1 cellular context compared by ENCODE assay signal in the genomic region with DNA sequence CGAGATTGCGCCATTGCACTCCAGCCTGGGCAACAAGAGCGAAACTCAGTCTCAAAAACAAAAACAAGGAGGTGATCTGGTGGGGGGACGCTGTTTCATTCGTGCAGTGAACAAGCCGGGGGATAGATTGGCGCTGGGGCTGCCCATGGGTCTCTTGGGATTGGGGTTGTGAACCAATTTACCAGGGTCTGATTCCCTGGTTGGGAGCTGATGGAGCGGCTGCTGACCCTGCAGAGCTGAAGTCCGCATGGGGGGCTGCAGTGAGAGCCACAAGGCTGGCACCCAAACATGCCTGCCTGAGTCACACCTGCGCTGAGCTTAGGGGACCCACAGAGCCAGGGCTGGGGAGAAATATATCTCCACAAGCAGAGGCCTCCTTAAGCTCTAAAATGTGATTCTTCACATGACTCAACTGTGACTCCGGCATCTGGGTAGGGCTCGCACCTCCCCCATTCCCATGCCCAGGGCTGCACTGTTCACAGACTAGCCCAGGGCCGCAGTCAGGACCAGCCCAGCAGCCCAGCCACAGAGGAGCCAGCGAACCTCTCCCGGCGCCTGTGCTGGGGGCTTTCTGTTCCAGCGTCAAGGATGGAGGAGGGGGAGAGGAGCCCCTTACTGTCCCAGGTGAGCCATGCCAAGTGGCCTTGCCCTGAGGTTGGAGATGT.
TF ChIP-seq lines count a peak whose summit lies in the region.

No MANE protein-coding gene starts in this region.

TF ChIP-seq in SK-N-SH treated with all-trans-retinoic acid at 6 μM for 48 hours, 23 proteins besides CTCF, POLR2A, EP300 and RAD21 (continued from another document):
- TF ChIP-seq, protein P1, sequence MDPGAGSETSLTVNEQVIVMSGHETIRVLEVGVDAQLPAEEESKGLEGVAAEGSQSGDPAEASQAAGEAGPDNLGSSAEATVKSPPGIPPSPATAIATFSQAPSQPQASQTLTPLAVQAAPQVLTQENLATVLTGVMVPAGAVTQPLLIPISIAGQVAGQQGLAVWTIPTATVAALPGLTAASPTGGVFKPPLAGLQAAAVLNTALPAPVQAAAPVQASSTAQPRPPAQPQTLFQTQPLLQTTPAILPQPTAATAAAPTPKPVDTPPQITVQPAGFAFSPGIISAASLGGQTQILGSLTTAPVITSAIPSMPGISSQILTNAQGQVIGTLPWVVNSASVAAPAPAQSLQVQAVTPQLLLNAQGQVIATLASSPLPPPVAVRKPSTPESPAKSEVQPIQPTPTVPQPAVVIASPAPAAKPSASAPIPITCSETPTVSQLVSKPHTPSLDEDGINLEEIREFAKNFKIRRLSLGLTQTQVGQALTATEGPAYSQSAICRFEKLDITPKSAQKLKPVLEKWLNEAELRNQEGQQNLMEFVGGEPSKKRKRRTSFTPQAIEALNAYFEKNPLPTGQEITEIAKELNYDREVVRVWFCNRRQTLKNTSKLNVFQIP (CRISPR knock-in tag; IDR thresholded peaks at IDR 0.05; ENCODE audit: borderline replicate concordance, low read depth): no peak
- no peak for TF ChIP-seq CSDC2 (CRISPR knock-in tag; IDR thresholded peaks at IDR 0.05)
- no peak for TF ChIP-seq TCF4 (CRISPR knock-in tag; IDR thresholded peaks at IDR 0.05; ENCODE audit: borderline replicate concordance)
- no peak for TF ChIP-seq PPARA (CRISPR knock-in tag; IDR thresholded peaks at IDR 0.05; ENCODE audit: borderline replicate concordance)
- TF ChIP-seq, protein P2, sequence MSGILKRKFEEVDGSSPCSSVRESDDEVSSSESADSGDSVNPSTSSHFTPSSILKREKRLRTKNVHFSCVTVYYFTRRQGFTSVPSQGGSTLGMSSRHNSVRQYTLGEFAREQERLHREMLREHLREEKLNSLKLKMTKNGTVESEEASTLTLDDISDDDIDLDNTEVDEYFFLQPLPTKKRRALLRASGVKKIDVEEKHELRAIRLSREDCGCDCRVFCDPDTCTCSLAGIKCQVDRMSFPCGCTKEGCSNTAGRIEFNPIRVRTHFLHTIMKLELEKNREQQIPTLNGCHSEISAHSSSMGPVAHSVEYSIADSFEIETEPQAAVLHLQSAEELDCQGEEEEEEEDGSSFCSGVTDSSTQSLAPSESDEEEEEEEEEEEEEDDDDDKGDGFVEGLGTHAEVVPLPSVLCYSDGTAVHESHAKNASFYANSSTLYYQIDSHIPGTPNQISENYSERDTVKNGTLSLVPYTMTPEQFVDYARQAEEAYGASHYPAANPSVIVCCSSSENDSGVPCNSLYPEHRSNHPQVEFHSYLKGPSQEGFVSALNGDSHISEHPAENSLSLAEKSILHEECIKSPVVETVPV (CRISPR knock-in tag; IDR thresholded peaks at IDR 0.05): no peak
- TF ChIP-seq TOX (CRISPR knock-in tag; IDR thresholded peaks at IDR 0.05; ENCODE audit: borderline replicate concordance): no peak
- no peak for TF ChIP-seq ZNF8 (CRISPR knock-in tag; IDR thresholded peaks at IDR 0.05)
- TF ChIP-seq ZFP3 (CRISPR knock-in tag; IDR thresholded peaks at IDR 0.05): no peak
